ENCODE assay signal across 19 cellular contexts in the genomic region with DNA sequence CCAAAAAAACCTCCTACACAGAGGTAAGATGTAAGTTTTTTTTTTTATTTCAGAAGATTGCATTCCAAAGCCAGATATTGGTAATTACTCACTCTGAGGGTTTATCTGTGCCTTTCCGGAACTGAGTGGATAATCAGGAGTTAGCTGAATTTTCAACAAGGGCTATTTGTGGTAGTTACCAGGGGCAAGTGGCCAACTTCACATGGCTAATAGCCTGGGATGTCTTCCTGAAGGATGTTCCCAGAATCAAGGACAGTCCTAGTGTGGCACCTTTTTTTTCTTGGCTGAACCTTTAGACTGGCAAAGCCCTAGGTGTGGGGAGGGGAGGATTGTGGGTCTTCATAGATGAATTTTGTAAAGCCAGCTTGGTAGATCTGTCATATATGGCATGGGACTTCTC. TPM values are rescaled to one million over a fixed set of nuclear protein-coding genes. Genes with fewer than 3 reads are reported as not detected.
DNase-seq lines count a peak whose midpoint lies in the region; ATAC-seq and TF ChIP-seq lines count a peak whose summit lies in the region.
"Had no signal": no experiment of that assay in that cellular context is flagged by ENCODE, and none has a peak within 500 bp of the region (broad histone marks: within the 10 kb centered on the region; RNA-seq: fewer than 3 reads in every experiment).

No MANE protein-coding gene starts in this region.

- no peaks in the 10 kb centered on the region for H3K27me3 Mint-ChIP-seq in activated naive CD4-positive, alpha-beta T cell treated with anti-CD3 and anti-CD28 coated beads, Interleukin-2, amount 10 ng/mL, durations not matched to agents 7 days and 5 days
- H3K27me3 Mint-ChIP-seq in GM23338 (ENCODE audit: insufficient read depth, low read depth, poor library complexity), result peaks cover 7% of the 10 kb centered on the region
- H3K27me3 Mint-ChIP-seq in activated naive CD8-positive, alpha-beta T cell treated with anti-CD3 and anti-CD28 coated beads for 36 hours, result no peaks in the 10 kb centered on the region
- H3K27me3 Mint-ChIP-seq: natural killer cell treated with Interleukin-12 subunit alpha and Interleukin-12 subunit beta and Interleukin-15 and Interleukin-18, amount 100 ng/mL, for 72 hours had no signal

- peaks cover 76% of the 10 kb centered on the region for H3K4me1 Mint-ChIP-seq in activated naive CD4-positive, alpha-beta T cell treated with anti-CD3 and anti-CD28 coated beads, Interleukin-2, amount 10 ng/mL, durations not matched to agents 7 days and 5 days
- H3K4me1 Mint-ChIP-seq in GM23338, result peaks cover 68% of the 10 kb centered on the region
- H3K4me1 Mint-ChIP-seq in activated naive CD8-positive, alpha-beta T cell treated with anti-CD3 and anti-CD28 coated beads for 36 hours, result peaks cover 84% of the 10 kb centered on the region

- H3K4me1 ChIP-seq in GM23338 (ENCODE audit: insufficient read depth), result peaks cover 74% of the 10 kb centered on the region
- H3K4me1 ChIP-seq in osteoblast (ENCODE audit: insufficient read depth, low read length), result peaks cover 39% of the 10 kb centered on the region

- H3K79me2 ChIP-seq in GM23338 (replicated peaks; ENCODE audit: insufficient read depth), result peaks cover 99% of the 10 kb centered on the region
- peaks cover 99% of the 10 kb centered on the region for H3K79me2 ChIP-seq in osteoblast (ENCODE audit: insufficient read depth, low read length)

- H3F3A ChIP-seq in GM23338 (replicated peaks; ENCODE audit: low read depth), result peaks cover 12% of the 10 kb centered on the region

- H2AFZ ChIP-seq in GM23338 (no peak overlapping the region), osteoblast (ENCODE audit: low read length) (no peak overlapping the region)

- H3K9me2 ChIP-seq in GM23338 (ENCODE audit: insufficient read depth), result no peaks in the 10 kb centered on the region

- H3K4me2 ChIP-seq in GM23338 (peak overlapping the region; percentile 98; the same call in 1 of the 2 replicates), osteoblast (ENCODE audit: insufficient read depth, low read length) (no peak overlapping the region)

- no peak for TF ChIP-seq CTCF in GM23338 (conservative IDR thresholded peaks at IDR 0.05; ENCODE audit: low read depth in 2 of 2)
- no peak for TF ChIP-seq CTCF in osteoblast (IDR thresholded peaks at IDR 0.05; ENCODE audit: extremely low read depth, low read depth, low read length)

- no peak for ATAC-seq in GM23338
- ATAC-seq in GM18498 (IDR thresholded peaks at IDR 0.05; ENCODE audit: unreplicated experiment), result no peak
- ATAC-seq: gastroesophageal sphincter; natural killer cell treated with Interleukin-12 subunit alpha and Interleukin-12 subunit beta and Interleukin-15 and Interleukin-18, amount 100 ng/mL, for 72 hours had no signal

- no peak for DNase-seq in activated naive CD4-positive, alpha-beta T cell treated with anti-CD3 and anti-CD28 coated beads, Interleukin-2, amount 10 ng/mL, durations not matched to agents 7 days and 5 days
- no peak for DNase-seq in activated naive CD4-positive, alpha-beta T cell treated with Interleukin-2 at 50 U/mL for 16 hours
- DNase-seq in GM23338 (ENCODE audit: low spot score), result no peak
- DNase-seq in activated naive CD8-positive, alpha-beta T cell treated with anti-CD3 and anti-CD28 coated beads for 36 hours, result no peak
- peak; percentile 22 for DNase-seq in osteoblast (ENCODE audit: insufficient read length, low spot score, missing footprints)
- no peak for DNase-seq in stimulated activated naive CD4-positive, alpha-beta T cell treated with Interleukin-2 at 50 U/mL for 16 hours (lab: John Stamatoyannopoulos, UW)
- no peak for DNase-seq in NK-92 treated with Interleukin-12 subunit alpha and Interleukin-12 subunit beta, amount 100 ng/mL, for 24 hours (lab: John Stamatoyannopoulos, UW)
- DNase-seq: activated CD4-positive, CD25-positive, alpha-beta regulatory T cell treated with anti-CD3 and anti-CD28 coated beads, Interleukin-2, amount 50 U/mL, for 72 hours; Calu3; cortex of kidney; KBM-7; NCI-H1105; RPMI8226 had no signal

- no peak overlapping the region for H3K4me3 Mint-ChIP-seq in activated naive CD4-positive, alpha-beta T cell treated with anti-CD3 and anti-CD28 coated beads, Interleukin-2, amount 10 ng/mL, durations not matched to agents 7 days and 5 days
- H3K4me3 Mint-ChIP-seq in GM23338, result no peak overlapping the region; the same call in 2 of the 3 replicates
- H3K4me3 Mint-ChIP-seq in activated naive CD8-positive, alpha-beta T cell treated with anti-CD3 and anti-CD28 coated beads for 36 hours, result no peak overlapping the region
- H3K4me3 Mint-ChIP-seq: natural killer cell treated with Interleukin-12 subunit alpha and Interleukin-12 subunit beta and Interleukin-15 and Interleukin-18, amount 100 ng/mL, for 72 hours had no signal

- H3K27ac Mint-ChIP-seq in activated naive CD4-positive, alpha-beta T cell treated with anti-CD3 and anti-CD28 coated beads, Interleukin-2, amount 10 ng/mL, durations not matched to agents 7 days and 5 days, result peak overlapping the region; percentile 82
- no peak overlapping the region; the same call in 1 of the 2 replicates for H3K27ac Mint-ChIP-seq in GM23338
- peak overlapping the region; percentile 14 for H3K27ac Mint-ChIP-seq in activated naive CD8-positive, alpha-beta T cell treated with anti-CD3 and anti-CD28 coated beads for 36 hours

- H3K36me3 ChIP-seq in GM23338 (ENCODE audit: insufficient read depth), result no peaks in the 10 kb centered on the region
- no peaks in the 10 kb centered on the region for H3K36me3 ChIP-seq in osteoblast (ENCODE audit: insufficient read depth, low read length)
- H3K36me3 ChIP-seq: gastroesophageal sphincter had no signal

- no peaks in the 10 kb centered on the region for H3K9me3 Mint-ChIP-seq in activated naive CD4-positive, alpha-beta T cell treated with anti-CD3 and anti-CD28 coated beads, Interleukin-2, amount 10 ng/mL, durations not matched to agents 7 days and 5 days
- no peaks in the 10 kb centered on the region for H3K9me3 Mint-ChIP-seq in GM23338
- no peaks in the 10 kb centered on the region for H3K9me3 Mint-ChIP-seq in activated naive CD8-positive, alpha-beta T cell treated with anti-CD3 and anti-CD28 coated beads for 36 hours
- H3K9me3 Mint-ChIP-seq: natural killer cell treated with Interleukin-12 subunit alpha and Interleukin-12 subunit beta and Interleukin-15 and Interleukin-18, amount 100 ng/mL, for 72 hours had no signal

- H3K36me3 Mint-ChIP-seq in activated naive CD4-positive, alpha-beta T cell treated with anti-CD3 and anti-CD28 coated beads, Interleukin-2, amount 10 ng/mL, durations not matched to agents 7 days and 5 days, result peaks cover 14% of the 10 kb centered on the region
- H3K36me3 Mint-ChIP-seq in GM23338 (ENCODE audit: low read depth), result peaks cover 11% of the 10 kb centered on the region
- H3K36me3 Mint-ChIP-seq in activated naive CD8-positive, alpha-beta T cell treated with anti-CD3 and anti-CD28 coated beads for 36 hours, result peaks cover 36% of the 10 kb centered on the region

- CTCF ChIA-PET in activated naive CD4-positive, alpha-beta T cell treated with anti-CD3 and anti-CD28 coated beads, Interleukin-2, amount 10 ng/mL, durations not matched to agents 7 days and 5 days (lab: Charles Lee), result no interaction called here

- H3K27me3 ChIP-seq in GM23338 (ENCODE audit: insufficient read depth) (no peaks in the 10 kb centered on the region), osteoblast (ENCODE audit: insufficient read depth, low read length) (no peaks in the 10 kb centered on the region)
- H3K27me3 ChIP-seq: gastroesophageal sphincter had no signal

- H4K20me1 ChIP-seq in GM23338 (replicated peaks; ENCODE audit: insufficient read depth) (peaks cover 91% of the 10 kb centered on the region), osteoblast (ENCODE audit: insufficient read depth, low read length) (peaks cover 95% of the 10 kb centered on the region)

- H3K9me3 ChIP-seq in osteoblast (ENCODE audit: low read depth, low read length), result no peaks in the 10 kb centered on the region
- H3K9me3 ChIP-seq: gastroesophageal sphincter had no signal

- H3K4me3 ChIP-seq in GM23338 (no peak overlapping the region), osteoblast (ENCODE audit: insufficient read depth, low read length) (no peak overlapping the region)
- H3K4me3 ChIP-seq: gastroesophageal sphincter, lung had no signal

- 0 out of 2 replicates have a peak overlapping the region, but pooled peaks have one; percentile 17 for H3K27ac ChIP-seq in GM23338 (ENCODE audit: low read depth)
- peak overlapping the region; percentile 13 for H3K27ac ChIP-seq in osteoblast (ENCODE audit: low read depth, low read length)
- H3K27ac ChIP-seq: epithelial cell of prostate, HL-60 had no signal

TF ChIP-seq in GM23338, 12 proteins besides CTCF, POLR2A, EP300 and RAD21 (continues in another document):
- no peak for TF ChIP-seq POLR2AphosphoS5 (IDR thresholded peaks at IDR 0.05; ENCODE audit: low read depth)
- TF ChIP-seq STAT1 (IDR thresholded peaks at IDR 0.05; ENCODE audit: unreplicated experiment), result no peak
- TF ChIP-seq CREB1 (CRISPR knock-in tag; IDR thresholded peaks at IDR 0.05; ENCODE audit: low read depth), result no peak
- TF ChIP-seq JUNB (IDR thresholded peaks at IDR 0.05; ENCODE audit: unreplicated experiment), result no peak
- TF ChIP-seq, protein P1, sequence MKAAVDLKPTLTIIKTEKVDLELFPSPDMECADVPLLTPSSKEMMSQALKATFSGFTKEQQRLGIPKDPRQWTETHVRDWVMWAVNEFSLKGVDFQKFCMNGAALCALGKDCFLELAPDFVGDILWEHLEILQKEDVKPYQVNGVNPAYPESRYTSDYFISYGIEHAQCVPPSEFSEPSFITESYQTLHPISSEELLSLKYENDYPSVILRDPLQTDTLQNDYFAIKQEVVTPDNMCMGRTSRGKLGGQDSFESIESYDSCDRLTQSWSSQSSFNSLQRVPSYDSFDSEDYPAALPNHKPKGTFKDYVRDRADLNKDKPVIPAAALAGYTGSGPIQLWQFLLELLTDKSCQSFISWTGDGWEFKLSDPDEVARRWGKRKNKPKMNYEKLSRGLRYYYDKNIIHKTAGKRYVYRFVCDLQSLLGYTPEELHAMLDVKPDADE (IDR thresholded peaks at IDR 0.05), result no peak
- TF ChIP-seq ZNF331 (CRISPR knock-in tag; IDR thresholded peaks at IDR 0.05; ENCODE audit: low read depth), result no peak

RNA-seq across cellular contexts. Expression of gene LARP1, which starts 7.1 kb away (rescaled TPM):
- 267 and 302 TPM in 2 replicates for total RNA-seq in GM23338 (2014; rRNA removed; shearing (Covaris generic))
- 133 and 153 TPM in 2 replicates for polyA plus RNA-seq in GM23338 (2016; fragmentation: Nextera tagmentation; extraction: Ambion mirVana)
- 100 to 1,000 TPM; 285 to 292 TPM for total RNA-seq in activated naive CD8-positive, alpha-beta T cell treated with anti-CD3 and anti-CD28 coated beads for 36 hours
- total RNA-seq in osteoblast, result 115 and 124 TPM in 2 replicates
